In genomic region chr13:94232161-94232560, GRCh38 we compare ENCODE assay signal across 16 cellular contexts.
"Had no signal": no experiment of that assay in that cellular context is flagged by ENCODE, and none has a peak within 500 bp of the region (broad histone marks: within the 10 kb centered on the region; RNA-seq: fewer than 3 reads in every experiment).

No MANE protein-coding gene starts in this region.

- H3K4me3 Mint-ChIP-seq: natural killer cell, neural crest cell had no signal

- H3K27me3 ChIP-seq: colonic mucosa, foreskin keratinocyte, hepatocyte, pancreas, uterus had no signal

- ATAC-seq: foreskin keratinocyte, left colon, mucosa of descending colon, natural killer cell, pancreas, right cardiac atrium had no signal

- H3K9me3 Mint-ChIP-seq: natural killer cell, neural crest cell had no signal

- H3K27ac Mint-ChIP-seq: natural killer cell, progenitor cell of endocrine pancreas had no signal

- H3K4me1 ChIP-seq: colonic mucosa, pancreas, uterus had no signal

- H3K9me3 ChIP-seq: colonic mucosa, mucosa of descending colon, pancreas, uterus had no signal

- H2AFZ ChIP-seq: hepatocyte had no signal

- H3K27ac ChIP-seq: colonic mucosa, foreskin keratinocyte, hepatocyte, pancreas had no signal

- H3K4me2 ChIP-seq: hepatocyte had no signal

- H3K79me2 ChIP-seq: hepatocyte had no signal

- H3K27me3 Mint-ChIP-seq: progenitor cell of endocrine pancreas had no signal

- DNase-seq: colonic mucosa; dermis blood vessel endothelial cell; foreskin keratinocyte; left colon; mucosa of descending colon; natural killer cell; pancreas; right cardiac atrium; small intestine; stimulated activated CD4-positive, alpha-beta T cell treated with anti-CD3 and anti-CD28 coated beads, Interleukin-12 subunit alpha, Interleukin-12 subunit beta, amount 100 ng/mL, for 4 hours; stimulated activated naive CD4-positive, alpha-beta T cell treated with Interleukin-2 at 50 U/mL for 16 hours; trophoblast cell; uterus had no signal

- H3K4me3 ChIP-seq: colonic mucosa, hepatocyte, mucosa of descending colon, pancreas, uterus had no signal

- FAIRE-seq: pancreas, small intestine had no signal

- H3K36me3 ChIP-seq: colonic mucosa, pancreas, uterus had no signal

- H3K36me3 Mint-ChIP-seq: natural killer cell had no signal
